In the genomic region with DNA sequence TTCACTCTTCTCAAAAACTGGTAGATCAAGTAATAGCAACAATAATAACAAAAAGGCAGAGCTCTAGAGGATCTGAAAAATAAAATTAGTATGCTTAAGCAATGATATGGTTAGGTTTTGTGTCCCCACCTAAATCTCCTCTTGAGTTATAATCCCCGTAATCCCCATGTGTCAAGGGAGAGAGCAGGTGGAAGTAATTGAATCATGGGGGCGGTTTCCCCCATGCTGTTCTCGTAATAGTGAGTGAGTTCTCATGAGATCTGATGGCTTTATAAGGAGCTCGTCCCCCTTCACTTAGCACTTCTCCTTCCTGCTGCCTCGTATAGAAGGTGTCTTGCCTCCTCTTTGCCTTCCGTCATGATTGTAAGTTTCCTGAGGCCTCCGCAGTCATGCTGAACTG, we compare ENCODE assay signal across 1 cellular context.
TF ChIP-seq lines count a peak whose summit lies in the region.

No MANE protein-coding gene starts in this region.

TF ChIP-seq in K562, 482 proteins besides CTCF, POLR2A, EP300 and RAD21 (continued from another document):
- TF ChIP-seq, protein P1, sequence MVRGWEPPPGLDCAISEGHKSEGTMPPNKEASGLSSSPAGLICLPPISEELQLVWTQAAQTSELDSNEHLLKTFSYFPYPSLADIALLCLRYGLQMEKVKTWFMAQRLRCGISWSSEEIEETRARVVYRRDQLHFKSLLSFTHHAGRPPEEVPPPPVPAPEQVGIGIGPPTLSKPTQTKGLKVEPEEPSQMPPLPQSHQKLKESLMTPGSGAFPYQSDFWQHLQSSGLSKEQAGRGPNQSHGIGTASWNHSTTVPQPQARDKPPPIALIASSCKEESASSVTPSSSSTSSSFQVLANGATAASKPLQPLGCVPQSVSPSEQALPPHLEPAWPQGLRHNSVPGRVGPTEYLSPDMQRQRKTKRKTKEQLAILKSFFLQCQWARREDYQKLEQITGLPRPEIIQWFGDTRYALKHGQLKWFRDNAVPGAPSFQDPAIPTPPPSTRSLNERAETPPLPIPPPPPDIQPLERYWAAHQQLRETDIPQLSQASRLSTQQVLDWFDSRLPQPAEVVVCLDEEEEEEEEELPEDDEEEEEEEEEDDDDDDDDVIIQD (CRISPR knock-in tag; IDR thresholded peaks at IDR 0.05): no peak
- no peak for TF ChIP-seq GABPB1 (CRISPR knock-in tag; IDR thresholded peaks at IDR 0.05)
- no peak for TF ChIP-seq FUS (optimal IDR thresholded peaks at IDR 0.05; ENCODE audit: low read depth, low read length)
